Comparison of ENCODE assay signal across 23 cellular contexts in genomic region chr7:23422384-23422783, GRCh38. TPM values are rescaled to one million over a fixed set of nuclear protein-coding genes. Genes with fewer than 3 reads are reported as not detected.
"Had no signal": no experiment of that assay in that cellular context is flagged by ENCODE, and none has a peak within 500 bp of the region (broad histone marks: within the 10 kb centered on the region; RNA-seq: fewer than 3 reads in every experiment).

No MANE protein-coding gene starts in this region.

- H3K27ac Mint-ChIP-seq: activated CD4-positive, alpha-beta T cell treated with anti-CD3 and anti-CD28 coated beads, Interleukin-2, amount 10 ng/mL, durations not matched to agents 7 days and 5 days; activated CD8-positive, alpha-beta T cell treated with anti-CD3 and anti-CD28 coated beads for 36 hours; effector memory CD8-positive, alpha-beta T cell; memory B cell; stimulated activated effector memory CD8-positive, alpha-beta T cell treated with anti-CD3 and anti-CD28 coated beads, Interleukin-12 subunit alpha, Interleukin-12 subunit beta, amount 100 ng/mL, for 72 hours; stimulated activated naive CD8-positive, alpha-beta T cell treated with anti-CD3 and anti-CD28 coated beads, Interleukin-15, amount 100 ng/mL, for 72 hours had no signal

- H3K27me3 ChIP-seq: ascending aorta, brain microvascular endothelial cell, pancreas, tibial nerve had no signal

- H3K9me3 ChIP-seq: adrenal gland, ascending aorta, esophagus squamous epithelium, gastroesophageal sphincter, neutrophil, pancreas, tibial nerve had no signal

- H3K4me3 Mint-ChIP-seq: activated CD4-positive, alpha-beta T cell treated with anti-CD3 and anti-CD28 coated beads, Interleukin-2, amount 10 ng/mL, durations not matched to agents 7 days and 5 days; activated CD8-positive, alpha-beta T cell treated with anti-CD3 and anti-CD28 coated beads for 36 hours; activated naive CD8-positive, alpha-beta T cell; effector memory CD8-positive, alpha-beta T cell; memory B cell; naive thymus-derived CD8-positive, alpha-beta T cell; stimulated activated effector memory CD8-positive, alpha-beta T cell treated with anti-CD3 and anti-CD28 coated beads, Interleukin-12 subunit alpha, Interleukin-12 subunit beta, amount 100 ng/mL, for 72 hours; stimulated activated naive CD8-positive, alpha-beta T cell treated with anti-CD3 and anti-CD28 coated beads, Interleukin-15, amount 100 ng/mL, for 72 hours had no signal

- ATAC-seq: activated CD8-positive, alpha-beta T cell treated with anti-CD3 and anti-CD28 coated beads for 36 hours; effector memory CD8-positive, alpha-beta T cell; gastroesophageal sphincter; naive thymus-derived CD8-positive, alpha-beta T cell; sciatic nerve; stimulated activated effector memory CD8-positive, alpha-beta T cell treated with anti-CD3 and anti-CD28 coated beads, Interleukin-12 subunit alpha, Interleukin-12 subunit beta, amount 100 ng/mL, for 72 hours; stimulated activated naive CD8-positive, alpha-beta T cell treated with anti-CD3 and anti-CD28 coated beads, Interleukin-15, amount 100 ng/mL, for 72 hours had no signal

- DNase-seq: activated CD4-positive, alpha-beta T cell treated with anti-CD3 and anti-CD28 coated beads, Interleukin-2, amount 10 ng/mL, durations not matched to agents 7 days and 5 days; activated CD4-positive, CD25-positive, alpha-beta regulatory T cell treated with anti-CD3 and anti-CD28 coated beads, Interleukin-2, amount 50 U/mL, for 72 hours; activated CD8-positive, alpha-beta T cell treated with anti-CD3 and anti-CD28 coated beads for 36 hours; activated T-cell treated with anti-CD3 and anti-CD28 coated beads, Interleukin-2, amount 50 U/mL, for 1 hour; adrenal gland; brain microvascular endothelial cell; central memory CD4-positive, alpha-beta T cell; effector memory CD8-positive, alpha-beta T cell; esophagus squamous epithelium; head of caudate nucleus; naive thymus-derived CD8-positive, alpha-beta T cell; pancreas; stimulated activated CD4-positive, alpha-beta T cell treated with anti-CD3 and anti-CD28 coated beads, Interleukin-2, amount 100 ng/mL, for 24 hours; stimulated activated naive CD8-positive, alpha-beta T cell treated with anti-CD3 and anti-CD28 coated beads, Interleukin-15, amount 100 ng/mL, for 72 hours had no signal

- H3K4me1 ChIP-seq: adrenal gland, ascending aorta, gastroesophageal sphincter, pancreas, tibial nerve had no signal

- H3K27ac ChIP-seq: adrenal gland, ascending aorta, brain microvascular endothelial cell, esophagus squamous epithelium, gastroesophageal sphincter, neutrophil, pancreas, tibial nerve, VCaP had no signal

- H3K9me3 Mint-ChIP-seq: activated CD4-positive, alpha-beta T cell treated with anti-CD3 and anti-CD28 coated beads, Interleukin-2, amount 10 ng/mL, durations not matched to agents 7 days and 5 days; activated CD8-positive, alpha-beta T cell treated with anti-CD3 and anti-CD28 coated beads for 36 hours; effector memory CD8-positive, alpha-beta T cell; memory B cell; naive thymus-derived CD8-positive, alpha-beta T cell; stimulated activated effector memory CD8-positive, alpha-beta T cell treated with anti-CD3 and anti-CD28 coated beads, Interleukin-12 subunit alpha, Interleukin-12 subunit beta, amount 100 ng/mL, for 72 hours; stimulated activated naive CD8-positive, alpha-beta T cell treated with anti-CD3 and anti-CD28 coated beads, Interleukin-15, amount 100 ng/mL, for 72 hours had no signal

- H3K36me3 Mint-ChIP-seq: activated naive CD8-positive, alpha-beta T cell; memory B cell; naive thymus-derived CD8-positive, alpha-beta T cell; stimulated activated effector memory CD8-positive, alpha-beta T cell treated with anti-CD3 and anti-CD28 coated beads, Interleukin-12 subunit alpha, Interleukin-12 subunit beta, amount 100 ng/mL, for 72 hours had no signal

- H3K4me1 Mint-ChIP-seq: memory B cell; stimulated activated effector memory CD8-positive, alpha-beta T cell treated with anti-CD3 and anti-CD28 coated beads, Interleukin-12 subunit alpha, Interleukin-12 subunit beta, amount 100 ng/mL, for 72 hours had no signal

RNA-seq across cellular contexts. Expression of gene IGF2BP3, which starts 47.9 kb away (rescaled TPM):
- total RNA-seq: ascending aorta; naive thymus-derived CD8-positive, alpha-beta T cell had no signal
